In genomic region chr10:125213541-125214282, GRCh38 we compare ENCODE assay signal across 24 cellular contexts.
"Had no signal": no experiment of that assay in that cellular context is flagged by ENCODE, and none has a peak within 500 bp of the region (broad histone marks: within the 10 kb centered on the region; RNA-seq: fewer than 3 reads in every experiment).

No MANE protein-coding gene starts in this region.

- H3K4me3 Mint-ChIP-seq: activated naive CD8-positive, alpha-beta T cell; activated T-cell treated with anti-CD3 and anti-CD28 coated beads, Interleukin-2, amount 50 U/mL, for 4 hours; effector memory CD8-positive, alpha-beta T cell; natural killer cell treated with Interleukin-12 subunit alpha and Interleukin-12 subunit beta and Interleukin-15 and Interleukin-18, amount 100 ng/mL, for 72 hours; stimulated activated naive CD8-positive, alpha-beta T cell treated with anti-CD3 and anti-CD28 coated beads, Interleukin-15, Interleukin-2, amounts not matched to agents 100 ng/mL and 50 ng/mL, for 24 hours had no signal

- DNase-seq: activated CD4-positive, alpha-beta T cell treated with anti-CD3 and anti-CD28 coated beads for 1 hour; activated CD4-positive, alpha-beta T cell treated with anti-CD3 and anti-CD28 coated beads, Interleukin-2, amount 50 U/mL, for 48 hours; activated effector memory CD4-positive, alpha-beta T cell treated with Interleukin-2 at 50 U/mL for 16 hours; activated T-cell treated with anti-CD3 and anti-CD28 coated beads, Interleukin-2, amount 50 U/mL, for 4 hours; dermis blood vessel endothelial cell; effector memory CD8-positive, alpha-beta T cell; gastrocnemius medialis; mammary epithelial cell; SK-N-SH; stimulated activated CD4-positive, alpha-beta T cell treated with anti-CD3 and anti-CD28 coated beads, Interleukin-4, amount 100 ng/mL, for 4 hours; stimulated activated CD8-positive, alpha-beta memory T cell treated with anti-CD3 and anti-CD28 coated beads, Interleukin-4, amount 100 ng/mL, for 48 hours; T-helper 1 cell had no signal

- H3K27ac ChIP-seq: breast epithelium, epithelial cell of prostate, gastrocnemius medialis, right atrium auricular region, skin epidermis, upper lobe of right lung, VCaP had no signal

- FAIRE-seq: keratinocyte had no signal

- H3K27ac Mint-ChIP-seq: activated naive CD8-positive, alpha-beta T cell; effector memory CD8-positive, alpha-beta T cell; natural killer cell treated with Interleukin-12 subunit alpha and Interleukin-12 subunit beta and Interleukin-15 and Interleukin-18, amount 100 ng/mL, for 72 hours; progenitor cell of endocrine pancreas; stimulated activated naive CD8-positive, alpha-beta T cell treated with anti-CD3 and anti-CD28 coated beads, Interleukin-15, Interleukin-2, amounts not matched to agents 100 ng/mL and 50 ng/mL, for 24 hours had no signal

- H3K27me3 Mint-ChIP-seq: activated naive CD8-positive, alpha-beta T cell had no signal

- H3K4me1 ChIP-seq: breast epithelium, gastrocnemius medialis, right atrium auricular region, upper lobe of right lung had no signal

- H3K36me3 Mint-ChIP-seq: activated naive CD8-positive, alpha-beta T cell; natural killer cell treated with Interleukin-12 subunit alpha and Interleukin-12 subunit beta and Interleukin-15 and Interleukin-18, amount 100 ng/mL, for 72 hours had no signal

- H3K9me3 ChIP-seq: breast epithelium, gastrocnemius medialis, right atrium auricular region, SK-N-SH, upper lobe of right lung had no signal

- H3K9me3 Mint-ChIP-seq: activated T-cell treated with anti-CD3 and anti-CD28 coated beads, Interleukin-2, amount 50 U/mL, for 4 hours; effector memory CD8-positive, alpha-beta T cell; natural killer cell treated with Interleukin-12 subunit alpha and Interleukin-12 subunit beta and Interleukin-15 and Interleukin-18, amount 100 ng/mL, for 72 hours; stimulated activated naive CD8-positive, alpha-beta T cell treated with anti-CD3 and anti-CD28 coated beads, Interleukin-15, Interleukin-2, amounts not matched to agents 100 ng/mL and 50 ng/mL, for 24 hours had no signal

- ATAC-seq: activated T-cell treated with anti-CD3 and anti-CD28 coated beads, Interleukin-2, amount 50 U/mL, for 4 hours; effector memory CD8-positive, alpha-beta T cell; gastrocnemius medialis; left lobe of liver; natural killer cell treated with Interleukin-12 subunit alpha and Interleukin-12 subunit beta and Interleukin-15 and Interleukin-18, amount 100 ng/mL, for 72 hours; upper lobe of right lung had no signal

- H3K4me3 ChIP-seq: breast epithelium, gastrocnemius medialis, right atrium auricular region, skin epidermis, upper lobe of right lung had no signal

- H3K4me2 ChIP-seq: SK-N-SH had no signal
